ENCODE assay signal across 2 cellular contexts in genomic region chr1:93679546-93679945, GRCh38.
TF ChIP-seq lines count a peak whose summit lies in the region.

No MANE protein-coding gene starts in this region.

TF ChIP-seq in SK-N-SH, 30 proteins besides CTCF, POLR2A, EP300 and RAD21 (continued from another document):
- TF ChIP-seq, protein P1, sequence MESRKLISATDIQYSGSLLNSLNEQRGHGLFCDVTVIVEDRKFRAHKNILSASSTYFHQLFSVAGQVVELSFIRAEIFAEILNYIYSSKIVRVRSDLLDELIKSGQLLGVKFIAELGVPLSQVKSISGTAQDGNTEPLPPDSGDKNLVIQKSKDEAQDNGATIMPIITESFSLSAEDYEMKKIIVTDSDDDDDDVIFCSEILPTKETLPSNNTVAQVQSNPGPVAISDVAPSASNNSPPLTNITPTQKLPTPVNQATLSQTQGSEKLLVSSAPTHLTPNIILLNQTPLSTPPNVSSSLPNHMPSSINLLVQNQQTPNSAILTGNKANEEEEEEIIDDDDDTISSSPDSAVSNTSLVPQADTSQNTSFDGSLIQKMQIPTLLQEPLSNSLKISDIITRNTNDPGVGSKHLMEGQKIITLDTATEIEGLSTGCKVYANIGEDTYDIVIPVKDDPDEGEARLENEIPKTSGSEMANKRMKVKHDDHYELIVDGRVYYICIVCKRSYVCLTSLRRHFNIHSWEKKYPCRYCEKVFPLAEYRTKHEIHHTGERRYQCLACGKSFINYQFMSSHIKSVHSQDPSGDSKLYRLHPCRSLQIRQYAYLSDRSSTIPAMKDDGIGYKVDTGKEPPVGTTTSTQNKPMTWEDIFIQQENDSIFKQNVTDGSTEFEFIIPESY (IDR thresholded peaks at IDR 0.05; ENCODE audit: borderline replicate concordance, low read depth) = no peak
- TF ChIP-seq MAX (IDR thresholded peaks at IDR 0.05; ENCODE audit: low read depth) (peak; percentile 51), MXI1 (IDR thresholded peaks at IDR 0.05; ENCODE audit: low read depth, low read length) (no peak), YY1 (IDR thresholded peaks at IDR 0.05; ENCODE audit: low read depth) (no peak)

TF ChIP-seq in SK-N-SH treated with all-trans-retinoic acid at 6 μM for 48 hours, 23 proteins besides CTCF, POLR2A, EP300 and RAD21 (continued from another document):
- TF ChIP-seq POU6F1 (CRISPR knock-in tag; IDR thresholded peaks at IDR 0.05; ENCODE audit: borderline replicate concordance, low read depth) = no peak
- TF ChIP-seq CSDC2 (CRISPR knock-in tag; IDR thresholded peaks at IDR 0.05) = no peak
- TF ChIP-seq OSR1 (CRISPR knock-in tag; IDR thresholded peaks at IDR 0.05) = no peak
- no peak for TF ChIP-seq ZFP3 (CRISPR knock-in tag; IDR thresholded peaks at IDR 0.05)
- no peak for TF ChIP-seq ZNF70 (CRISPR knock-in tag; IDR thresholded peaks at IDR 0.05)
- TF ChIP-seq CREB5 (CRISPR knock-in tag; IDR thresholded peaks at IDR 0.05; ENCODE audit: low read depth) = no peak
